23 cellular contexts compared by ENCODE assay signal in the genomic region with DNA sequence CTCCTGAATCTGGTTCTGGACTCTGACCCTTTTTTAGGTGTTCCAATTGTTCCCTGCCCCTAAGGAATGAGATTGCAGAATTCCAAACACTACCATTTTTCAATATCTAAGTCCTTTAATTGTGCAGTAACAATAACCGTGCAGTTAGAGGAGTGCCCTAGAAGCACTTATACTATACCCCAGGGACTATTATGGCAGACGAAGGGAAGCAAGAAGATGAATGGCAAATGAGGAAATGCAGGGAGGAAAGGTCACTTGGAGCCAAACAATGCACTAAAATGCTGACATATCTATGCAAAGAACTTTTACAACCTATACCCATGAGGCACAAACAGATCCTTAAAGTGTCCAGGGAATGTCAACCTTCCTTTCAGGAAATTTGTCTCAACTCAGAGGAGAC.
"Had no signal": no experiment of that assay in that cellular context is flagged by ENCODE, and none has a peak within 500 bp of the region (broad histone marks: within the 10 kb centered on the region; RNA-seq: fewer than 3 reads in every experiment).

No MANE protein-coding gene starts in this region.

- H3K4me1 ChIP-seq: gastrocnemius medialis, pancreas, right lobe of liver, vagina had no signal

- H3K36me3 ChIP-seq: brain microvascular endothelial cell, gastrocnemius medialis, neutrophil, pancreas, right lobe of liver, vagina had no signal

- H3K36me3 Mint-ChIP-seq: activated CD8-positive, alpha-beta memory T cell treated with anti-CD3 and anti-CD28 coated beads, Interleukin-2, amount 10 ng/mL, durations not matched to agents 7 days and 5 days; activated naive CD4-positive, alpha-beta T cell treated with anti-CD3 and anti-CD28 coated beads, Interleukin-2, amount 50 U/mL, for 72 hours; stimulated activated memory B cell treated with anti-CD40 and anti-IgM and Interleukin-4, amounts not matched to agents 10 μg/mL and 1 μg/mL and 100 μg/mL, for 72 hours had no signal

- H3K27me3 ChIP-seq: brain microvascular endothelial cell, gastrocnemius medialis, neutrophil, pancreas, right lobe of liver, vagina had no signal

- H3K27ac ChIP-seq: brain microvascular endothelial cell, gastrocnemius medialis, neutrophil, pancreas, right lobe of liver, vagina had no signal

- H3K4me3 Mint-ChIP-seq: activated CD4-positive, alpha-beta T cell treated with anti-CD3 and anti-CD28 coated beads, Interleukin-2, amount 10 ng/mL, durations not matched to agents 24 days and 14 days; activated CD8-positive, alpha-beta memory T cell treated with anti-CD3 and anti-CD28 coated beads, Interleukin-2, amount 10 ng/mL, durations not matched to agents 7 days and 5 days; activated CD8-positive, alpha-beta T cell treated with anti-CD3 and anti-CD28 coated beads for 36 hours; nephron; stimulated activated memory B cell treated with anti-CD40 and anti-IgM and Interleukin-4, amounts not matched to agents 10 μg/mL and 1 μg/mL and 100 μg/mL, for 72 hours had no signal

- DNase-seq: activated CD4-positive, alpha-beta T cell treated with anti-CD3 and anti-CD28 coated beads, Interleukin-2, amount 10 ng/mL, durations not matched to agents 24 days and 14 days; activated CD8-positive, alpha-beta memory T cell treated with anti-CD3 and anti-CD28 coated beads, Interleukin-2, amount 10 ng/mL, durations not matched to agents 7 days and 5 days; activated CD8-positive, alpha-beta T cell treated with anti-CD3 and anti-CD28 coated beads for 36 hours; activated T-cell treated with anti-CD3 and anti-CD28 coated beads for 4 hours; aorta; brain microvascular endothelial cell; caudate nucleus; effector memory CD4-positive, alpha-beta T cell; gastrocnemius medialis; hippocampal formation; kidney glomerular epithelial cell; left ventricle myocardium superior; mammary epithelial cell; pancreas; right lobe of liver; stimulated activated CD4-positive, alpha-beta T cell treated with anti-CD3 and anti-CD28 coated beads, Interleukin-15, amount 100 ng/mL, for 24 hours; trophoblast cell had no signal

- H3K4me2 ChIP-seq: smooth muscle cell had no signal

- H3K27ac Mint-ChIP-seq: activated CD4-positive, alpha-beta T cell treated with anti-CD3 and anti-CD28 coated beads, Interleukin-2, amount 10 ng/mL, durations not matched to agents 24 days and 14 days; activated CD8-positive, alpha-beta memory T cell treated with anti-CD3 and anti-CD28 coated beads, Interleukin-2, amount 10 ng/mL, durations not matched to agents 7 days and 5 days; activated CD8-positive, alpha-beta T cell treated with anti-CD3 and anti-CD28 coated beads for 36 hours; activated naive CD4-positive, alpha-beta T cell treated with anti-CD3 and anti-CD28 coated beads, Interleukin-2, amount 50 U/mL, for 72 hours; nephron; stimulated activated memory B cell treated with anti-CD40 and anti-IgM and Interleukin-4, amounts not matched to agents 10 μg/mL and 1 μg/mL and 100 μg/mL, for 72 hours had no signal

- H3K27me3 Mint-ChIP-seq: activated CD4-positive, alpha-beta T cell treated with anti-CD3 and anti-CD28 coated beads, Interleukin-2, amount 10 ng/mL, durations not matched to agents 24 days and 14 days; activated CD8-positive, alpha-beta memory T cell treated with anti-CD3 and anti-CD28 coated beads, Interleukin-2, amount 10 ng/mL, durations not matched to agents 7 days and 5 days; activated CD8-positive, alpha-beta T cell treated with anti-CD3 and anti-CD28 coated beads for 36 hours; stimulated activated memory B cell treated with anti-CD40 and anti-IgM and Interleukin-4, amounts not matched to agents 10 μg/mL and 1 μg/mL and 100 μg/mL, for 72 hours had no signal

- H3K9me3 ChIP-seq: gastrocnemius medialis, neutrophil, pancreas, right lobe of liver, vagina had no signal

- H3K4me1 Mint-ChIP-seq: activated CD4-positive, alpha-beta T cell treated with anti-CD3 and anti-CD28 coated beads, Interleukin-2, amount 10 ng/mL, durations not matched to agents 24 days and 14 days; activated CD8-positive, alpha-beta memory T cell treated with anti-CD3 and anti-CD28 coated beads, Interleukin-2, amount 10 ng/mL, durations not matched to agents 7 days and 5 days; nephron; stimulated activated memory B cell treated with anti-CD40 and anti-IgM and Interleukin-4, amounts not matched to agents 10 μg/mL and 1 μg/mL and 100 μg/mL, for 72 hours had no signal

- H3K4me3 ChIP-seq: gastrocnemius medialis, pancreas, right lobe of liver, smooth muscle cell, vagina had no signal

- H3K9me3 Mint-ChIP-seq: activated CD4-positive, alpha-beta T cell treated with anti-CD3 and anti-CD28 coated beads, Interleukin-2, amount 10 ng/mL, durations not matched to agents 24 days and 14 days; activated CD8-positive, alpha-beta T cell treated with anti-CD3 and anti-CD28 coated beads for 36 hours; nephron; stimulated activated memory B cell treated with anti-CD40 and anti-IgM and Interleukin-4, amounts not matched to agents 10 μg/mL and 1 μg/mL and 100 μg/mL, for 72 hours had no signal
